11 cellular contexts compared by ENCODE assay signal in genomic region chr1:21896652-21897532, GRCh38. TPM values are rescaled to one million over a fixed set of nuclear protein-coding genes. Genes with fewer than 3 reads are reported as not detected.
DNase-seq lines count a peak whose midpoint lies in the region; ATAC-seq, FAIRE-seq and TF ChIP-seq lines count a peak whose summit lies in the region.
"Had no signal": no experiment of that assay in that cellular context is flagged by ENCODE, and none has a peak within 500 bp of the region (broad histone marks: within the 10 kb centered on the region; RNA-seq: fewer than 3 reads in every experiment).

No MANE protein-coding gene starts in this region.

- intact Hi-C loops in endothelial cell of umbilical vein (cut with micrococcal nuclease): no loop called here
- intact Hi-C loops in spleen (cut with DNase I; ENCODE audit: low total_unique reads): no loop called here

- peak overlapping the region; percentile 52 for H3K9ac ChIP-seq in endothelial cell of umbilical vein (replicated peaks; ENCODE audit: extremely low read depth, insufficient read depth, low read length)

- peak; percentile 52 for FAIRE-seq in endothelial cell of umbilical vein (lab: Jason Lieb, UNC)

- H4K20me1 ChIP-seq in endothelial cell of umbilical vein (replicated peaks; ENCODE audit: control insufficient read depth, extremely low read depth, insufficient read depth, low read length): no peaks in the 10 kb centered on the region

- no peak overlapping the region for H3K4me3 ChIP-seq in HEK293 (ENCODE audit: low read depth, low read length)
- H3K4me3 ChIP-seq in endothelial cell of umbilical vein (replicated peaks in 1 of 3; ENCODE audit: insufficient read depth in 1 of 3, low read depth in 1 of 3, low read length in 3 of 3): no peak overlapping the region
- no peak overlapping the region for H3K4me3 ChIP-seq in spleen
- H3K4me3 ChIP-seq: PC-9 had no signal

- H2AFZ ChIP-seq in endothelial cell of umbilical vein (ENCODE audit: low read depth, low read length): no peak overlapping the region
- H2AFZ ChIP-seq: PC-9 had no signal

- no TSS peak for BruUV-seq in endothelial cell of umbilical vein (replicated peaks; lab: Mats Ljungman, UMichigan)

- CTCF ChIA-PET in HEK293 (lab: Yijun Ruan, JAX): no interaction called here
- CTCF ChIA-PET in endothelial cell of umbilical vein (lab: Charles Lee): no interaction called here

- POLR2A ChIA-PET in HEK293 (lab: Yijun Ruan, JAX): interaction anchor here (0.6 kb wide), 1 partner anchor 36 kb away, joined by 3 read pairs; no protein-coding TSS in a partner anchor
- POLR2A ChIA-PET in endothelial cell of umbilical vein (lab: Charles Lee): interaction anchor here (0.6 kb wide), 1 partner anchor 98 kb away, joined by 6 read pairs; no protein-coding TSS in a partner anchor

- ATAC-seq in GM19397 (IDR thresholded peaks at IDR 0.05; ENCODE audit: unreplicated experiment) (no peak), HG03342 (IDR thresholded peaks at IDR 0.05; ENCODE audit: unreplicated experiment) (no peak)
- ATAC-seq: activated CD8-positive, alpha-beta T cell treated with anti-CD3 and anti-CD28 coated beads for 36 hours had no signal

- H3K36me3 ChIP-seq in HEK293 (ENCODE audit: control insufficient read depth in 2 of 2, insufficient read depth in 1 of 2, low read length in 2 of 2): peaks cover 0 to 20% of the 10 kb centered on the region in 2 experiments; a peak in 1 of 3 replicates
- H3K36me3 ChIP-seq in endothelial cell of umbilical vein (ENCODE audit: control insufficient read depth in 2 of 2, extremely low read depth in 1 of 2, insufficient read depth in 2 of 2, low read length in 2 of 2): peaks cover 42 to 59% of the 10 kb centered on the region in 2 experiments
- peaks cover 0 to 34% (median 7%) of the 10 kb centered on the region in 6 donors for H3K36me3 ChIP-seq in spleen

- dilution Hi-C loops in endothelial cell of umbilical vein (cut with MboI; ENCODE audit: extremely low pct_ligation_motif_present, low sequenced_read_pairs): no loop called here

- H3K9me3 ChIP-seq in HEK293 (ENCODE audit: control insufficient read depth, insufficient read depth, low read depth, low read length): no peaks in the 10 kb centered on the region
- no peaks in the 10 kb centered on the region for H3K9me3 ChIP-seq in endothelial cell of umbilical vein (replicated peaks; ENCODE audit: control insufficient read depth, insufficient read depth, low read length)
- no peaks in the 10 kb centered on the region for H3K9me3 ChIP-seq in spleen

- H3K4me1 ChIP-seq in HEK293 (ENCODE audit: control insufficient read depth, insufficient read depth, low read length) (no peaks in the 10 kb centered on the region), endothelial cell of umbilical vein (ENCODE audit: control insufficient read depth, extremely low read depth, insufficient read depth, low read length) (peaks cover 52% of the 10 kb centered on the region), spleen (peaks cover 25 to 75% (median 55%) of the 10 kb centered on the region in 6 donors)

- H3K79me2 ChIP-seq in endothelial cell of umbilical vein (ENCODE audit: control insufficient read depth, insufficient read depth, low read length): peaks cover 93% of the 10 kb centered on the region

- no peak overlapping the region for H3K4me2 ChIP-seq in endothelial cell of umbilical vein (ENCODE audit: insufficient read depth, low read length)
- H3K4me2 ChIP-seq: PC-9 had no signal

- TF ChIP-seq POLR2A in endothelial cell of umbilical vein (IDR thresholded peaks at IDR 0.05; ENCODE audit: low read depth, low read length) (no peak), spleen (IDR thresholded peaks at IDR 0.05) (no peak)

- TF ChIP-seq CTCF in HEK293 (tag by site-specific recombination; IDR thresholded peaks at IDR 0.05) (no peak), endothelial cell of umbilical vein (IDR thresholded peaks at IDR 0.05; ENCODE audit: extremely low read depth in 1 of 2, insufficient read depth in 1 of 2, low read depth in 1 of 2, low read length in 2 of 2) (no peak), spleen (IDR thresholded peaks at IDR 0.05 in 8 of 11, conservative IDR thresholded peaks at IDR 0.05 in 3 of 11) (no peak)

- H3K27ac ChIP-seq in HEK293 (ENCODE audit: extremely low read depth, low read depth, low read length) (no peak overlapping the region), endothelial cell of umbilical vein (ENCODE audit: insufficient read depth, low read depth, low read length) (peak overlapping the region; percentile 87), spleen (peak overlapping the region in 6 of 8 donors; percentile 13 to 77 (median 52))
- H3K27ac ChIP-seq: PC-9 had no signal

- no peaks in the 10 kb centered on the region for H3K9me1 ChIP-seq in endothelial cell of umbilical vein (replicated peaks; ENCODE audit: control insufficient read depth, extremely low read depth, insufficient read depth, low read length)

- H3K27me3 ChIP-seq in endothelial cell of umbilical vein (ENCODE audit: control insufficient read depth in 2 of 2, insufficient read depth in 2 of 2, low read length in 2 of 2): no peaks in the 10 kb centered on the region
- no peaks in the 10 kb centered on the region for H3K27me3 ChIP-seq in spleen (replicated peaks in 1 of 7)

- 63 to 74% (median 70%) methylated on average over 12 to 20 of the region's 20 CpGs for WGBS in spleen, 5 donors

- peak; percentile 91 for DNase-seq in endothelial cell of umbilical vein (ENCODE audit: low read depth, low spot score)
- DNase-seq in lung microvascular endothelial cell (ENCODE audit: low read depth in 2 of 2): peak; percentile 63 to 71
- peak; percentile 71 for DNase-seq in spleen
- DNase-seq in HuH-7.5 (ENCODE audit: low spot score): no peak
- DNase-seq in NCI-H2029 treated with DMSO at 0.1 percent for 48 hours (lab: John Stamatoyannopoulos, UW): no peak
- DNase-seq: activated CD8-positive, alpha-beta T cell treated with anti-CD3 and anti-CD28 coated beads for 36 hours; DMS153 had no signal

TF ChIP-seq in HEK293, 187 proteins besides CTCF, POLR2A, EP300 and RAD21:
- TF ChIP-seq OSR2 (tag by site-specific recombination; IDR thresholded peaks at IDR 0.05): no peak
- no peak for TF ChIP-seq ZNF23 (tag by site-specific recombination; IDR thresholded peaks at IDR 0.05; ENCODE audit: borderline replicate concordance)
- peak; percentile 63 for TF ChIP-seq ZNF600 (tag by site-specific recombination; IDR thresholded peaks at IDR 0.05)

TF ChIP-seq in endothelial cell of umbilical vein, 7 proteins besides CTCF, POLR2A, EP300 and RAD21:
- TF ChIP-seq JUN (IDR thresholded peaks at IDR 0.05; ENCODE audit: borderline replicate concordance, insufficient read depth, insufficient read length, low read depth): no peak
- no peak for TF ChIP-seq EZH2 (IDR thresholded peaks at IDR 0.05; ENCODE audit: borderline replicate concordance, low read depth, low read length, severe bottlenecking)
- no peak for TF ChIP-seq POLR2AphosphoS5 (IDR thresholded peaks at IDR 0.05; ENCODE audit: insufficient read depth, low read depth, low read length)
- no peak for TF ChIP-seq MAX (IDR thresholded peaks at IDR 0.05; ENCODE audit: insufficient read depth, insufficient read length)
- TF ChIP-seq MYC (IDR thresholded peaks at IDR 0.05; ENCODE audit: low read depth, low read length): no peak
- no peak for TF ChIP-seq GATA2 (IDR thresholded peaks at IDR 0.05; ENCODE audit: insufficient read depth, insufficient read length, low read depth, low read length)
- TF ChIP-seq FOS (IDR thresholded peaks at IDR 0.05; ENCODE audit: borderline replicate concordance, insufficient read depth, low read length): no peak

RNA-seq across cellular contexts. Expression of gene HSPG2, which starts 40.2 kb away (rescaled TPM):
- total RNA-seq in endothelial cell of umbilical vein: 3,499 and 3,960 TPM in 2 replicates
- polyA plus RNA-seq in endothelial cell of umbilical vein: 734 and 849 TPM in 2 replicates
- 751 and 1,165 TPM in 2 replicates for polyA plus RNA-seq in endothelial cell of umbilical vein (2011; cell fraction: cytosol; rRNA removed)
- 1,616 and 1,967 TPM in 2 replicates for polyA plus RNA-seq in endothelial cell of umbilical vein (2011; cell fraction: nucleus; rRNA removed)
- 1,500 and 2,412 TPM in 2 replicates for polyA plus RNA-seq in endothelial cell of umbilical vein (2012)
- 1,494 and 1,598 TPM in 2 replicates for polyA minus RNA-seq in endothelial cell of umbilical vein
- polyA minus RNA-seq in endothelial cell of umbilical vein (2011; cell fraction: cytosol; rRNA and poly(A)+ RNA removed): 16.5 TPM
- polyA minus RNA-seq in endothelial cell of umbilical vein (2011; cell fraction: nucleus; rRNA and poly(A)+ RNA removed): 1,216 and 2,140 TPM in 2 replicates
- total RNA-seq in lung microvascular endothelial cell: 250 and 367 TPM in 2 replicates
- total RNA-seq in spleen: 100 to 1,000 TPM in 6 of 7 donors, 10 to 100 TPM in 1; 69.7 to 395 (median 178) TPM
- 10 to 100 TPM; 14.4 to 63.5 (median 15.0) TPM for polyA plus RNA-seq in spleen

Comparison
In these comparisons a context has a peak if more than half of its experiments do, and no peak if none do; other contexts are left out.
1. DNase-seq: peak in endothelial cell of umbilical vein (single experiment), lung microvascular endothelial cell (2 of 2) and spleen (single experiment); none in HuH-7.5 (single experiment) and NCI-H2029 treated with DMSO at 0.1 percent for 48 hours (single experiment).